In genomic region chr12:49868952-49869815, GRCh38 we compare ENCODE assay signal across 8 cellular contexts. TPM values are rescaled to one million over a fixed set of nuclear protein-coding genes. Genes with fewer than 3 reads are reported as not detected.
DNase-seq lines count a peak whose midpoint lies in the region; ATAC-seq and TF ChIP-seq lines count a peak whose summit lies in the region.

No MANE protein-coding gene starts in this region.

- no peaks in the 10 kb centered on the region for H3K27me3 ChIP-seq in BLaER1 treated with 17β-estradiol and CSF1 and Interleukin-3, amounts not matched to agents 10 nM and 100 nM
- H3K27me3 ChIP-seq in hepatocyte (no peaks in the 10 kb centered on the region), skeletal muscle satellite cell (ENCODE audit: control insufficient read depth, insufficient read depth, low read length) (peaks cover 27% of the 10 kb centered on the region)

- no peaks in the 10 kb centered on the region for H3K79me2 ChIP-seq in hepatocyte

- peak overlapping the region in 6 of 11 experiments; percentile 3 to 27 (median 10); a peak in 4 of 22 replicates for H3K9ac ChIP-seq in BLaER1 treated with 17β-estradiol and CSF1 and Interleukin-3, amounts not matched to agents 10 nM and 100 nM
- H3K9ac ChIP-seq in skeletal muscle satellite cell (ENCODE audit: low read depth, low read length) = no peak overlapping the region

- H2AFZ ChIP-seq in hepatocyte = no peak overlapping the region

- H3K9me3 ChIP-seq in BLaER1 treated with 17β-estradiol and CSF1 and Interleukin-3, amounts not matched to agents 10 nM and 100 nM (replicated peaks in 1 of 11) = no peaks in the 10 kb centered on the region
- H3K9me3 ChIP-seq in hepatocyte (ENCODE audit: low read depth) (no peaks in the 10 kb centered on the region), skeletal muscle satellite cell (replicated peaks; ENCODE audit: low read length) (no peaks in the 10 kb centered on the region)

- ATAC-seq in GM21367 (IDR thresholded peaks at IDR 0.05; ENCODE audit: unreplicated experiment) (no peak), GM18858 (IDR thresholded peaks at IDR 0.05; ENCODE audit: unreplicated experiment) (no peak)

- peaks cover 0 to 10% (median 9%) of the 10 kb centered on the region in 10 experiments; a peak in 11 of 20 replicates for H3K4me1 ChIP-seq in BLaER1 treated with 17β-estradiol and CSF1 and Interleukin-3, amounts not matched to agents 10 nM and 100 nM
- H3K4me1 ChIP-seq in hepatocyte (ENCODE audit: insufficient read depth) = peaks cover 29% of the 10 kb centered on the region
- H3K4me1 ChIP-seq in skeletal muscle satellite cell (ENCODE audit: control insufficient read depth, insufficient read depth, low read length) = peaks cover 18% of the 10 kb centered on the region

- H3K27ac ChIP-seq in BLaER1 treated with 17β-estradiol and CSF1 and Interleukin-3, amounts not matched to agents 10 nM and 100 nM = peak overlapping the region in 1 of 11 experiments; percentile 15; a peak in 1 of 22 replicates
- H3K27ac ChIP-seq in hepatocyte = peak overlapping the region; percentile 89

- WGBS in hepatocyte (ENCODE audit: low lambda C conversion rate, missing lambda C conversion rate) = 40% methylated on average over 15 of the region's 16 CpGs

- H4K20me1 ChIP-seq in BLaER1 treated with 17β-estradiol and CSF1 and Interleukin-3, amounts not matched to agents 10 nM and 100 nM = no peaks in the 10 kb centered on the region
- no peaks in the 10 kb centered on the region for H4K20me1 ChIP-seq in hepatocyte (ENCODE audit: insufficient read depth, poor library complexity, severe bottlenecking)

- no peak overlapping the region for H3K4me3 ChIP-seq in BLaER1 treated with 17β-estradiol and CSF1 and Interleukin-3, amounts not matched to agents 10 nM and 100 nM
- H3K4me3 ChIP-seq in hepatocyte = no peak overlapping the region
- H3K4me3 ChIP-seq in skeletal muscle satellite cell (ENCODE audit: low read length) = no peak overlapping the region

- peak; percentile 47 for DNase-seq in NCI-H1436 treated with DMSO at 0.1 percent for 48 hours (lab: John Stamatoyannopoulos, UW)
- DNase-seq in amygdala (lab: John Stamatoyannopoulos, UW) = peak in 39 of 56 donors; percentile 25 to 85 (median 53)
- peak; percentile 93 for DNase-seq in hepatocyte (ENCODE audit: low spot score)
- DNase-seq in putamen (ENCODE audit: low spot score) = no peak

- no peak for TF ChIP-seq CTCF in hepatocyte (IDR thresholded peaks at IDR 0.05; ENCODE audit: poor library complexity)

- H3K36me3 ChIP-seq in BLaER1 treated with 17β-estradiol and CSF1 and Interleukin-3, amounts not matched to agents 10 nM and 100 nM = no peaks in the 10 kb centered on the region
- H3K36me3 ChIP-seq in hepatocyte (replicated peaks; ENCODE audit: insufficient read depth, low read depth) (no peaks in the 10 kb centered on the region), skeletal muscle satellite cell (ENCODE audit: insufficient read depth, low read length) (no peaks in the 10 kb centered on the region)

- H3K9me2 ChIP-seq in hepatocyte (replicated peaks; ENCODE audit: insufficient read depth) = no peaks in the 10 kb centered on the region

- peak overlapping the region in 10 of 11 experiments; percentile 0 to 48 (median 18); a peak in 16 of 22 replicates for H3K4me2 ChIP-seq in BLaER1 treated with 17β-estradiol and CSF1 and Interleukin-3, amounts not matched to agents 10 nM and 100 nM
- H3K4me2 ChIP-seq in hepatocyte (peak overlapping the region; percentile 56), skeletal muscle satellite cell (ENCODE audit: low read length) (peak overlapping the region; percentile 8)

RNA-seq across cellular contexts. Expression of gene BCDIN3D, which starts 26.3 kb away (rescaled TPM):
- total RNA-seq in hepatocyte = 4.5 and 5.6 TPM in 2 replicates
- 3.5 and 5.0 TPM in 2 replicates for polyA plus RNA-seq in hepatocyte
- 3.0 and 4.4 TPM in 2 replicates for total RNA-seq in skeletal muscle satellite cell (2012; rRNA removed)

RNA-seq across cellular contexts. Expression of gene FAIM2, which starts 34.5 kb away (rescaled TPM):
- 1.4 and 5.0 TPM in 2 replicates for total RNA-seq in hepatocyte
- 7.3 and 14.0 TPM in 2 replicates for polyA plus RNA-seq in hepatocyte
- total RNA-seq in skeletal muscle satellite cell (2012; rRNA removed) = 0.87 and 1.0 TPM in 2 replicates

RNA-seq across cellular contexts. Expression of gene NCKAP5L, which starts 41.0 kb away (rescaled TPM):
- total RNA-seq in hepatocyte = 13.1 and 14.5 TPM in 2 replicates
- polyA plus RNA-seq in hepatocyte = 26.7 and 32.0 TPM in 2 replicates
- 20.1 and 20.3 TPM in 2 replicates for total RNA-seq in skeletal muscle satellite cell (2012; rRNA removed)
